Comparison of ENCODE assay signal across 1 cellular context in the genomic region with DNA sequence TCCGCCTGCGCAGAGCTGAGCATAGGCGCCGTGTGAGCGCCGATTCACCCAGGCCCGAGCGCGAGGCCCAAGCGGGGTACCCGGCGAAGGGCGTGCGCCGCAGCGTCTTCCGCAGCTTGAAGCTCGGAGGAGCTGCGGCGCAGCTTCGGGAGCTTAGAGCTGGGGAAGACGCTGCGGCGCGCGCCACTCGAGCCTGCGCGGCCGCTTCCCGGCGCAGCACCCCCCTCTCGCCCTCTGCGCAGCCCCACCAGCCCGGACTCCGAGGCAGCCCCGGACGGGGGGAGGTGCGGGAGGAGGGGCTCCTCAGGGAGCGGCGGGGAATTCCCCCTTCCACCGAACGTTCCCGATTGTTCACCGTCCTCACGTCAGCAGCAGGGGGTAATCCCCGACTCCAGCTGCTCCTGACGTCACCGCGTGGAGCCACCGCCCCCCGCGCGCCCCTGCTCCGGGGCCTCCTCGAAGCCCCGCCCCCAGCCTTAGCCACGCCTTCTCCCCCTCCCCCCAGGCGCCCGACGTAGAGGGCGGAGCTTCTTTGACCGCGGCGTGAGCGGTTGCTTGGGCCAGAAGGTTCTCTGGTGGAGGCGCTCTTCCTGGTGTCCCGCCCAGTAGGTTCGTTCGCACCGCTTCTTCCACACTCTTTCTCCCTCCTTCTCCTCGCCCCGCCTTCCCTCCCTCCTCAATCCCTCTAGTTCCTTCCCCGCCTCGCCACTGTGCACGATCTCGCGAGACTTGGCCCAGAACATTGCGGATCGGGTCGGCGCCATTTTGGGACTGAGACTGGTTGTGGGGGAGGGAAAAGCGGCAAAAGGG.
TF ChIP-seq lines count a peak whose summit lies in the region.

A gene with protein sequence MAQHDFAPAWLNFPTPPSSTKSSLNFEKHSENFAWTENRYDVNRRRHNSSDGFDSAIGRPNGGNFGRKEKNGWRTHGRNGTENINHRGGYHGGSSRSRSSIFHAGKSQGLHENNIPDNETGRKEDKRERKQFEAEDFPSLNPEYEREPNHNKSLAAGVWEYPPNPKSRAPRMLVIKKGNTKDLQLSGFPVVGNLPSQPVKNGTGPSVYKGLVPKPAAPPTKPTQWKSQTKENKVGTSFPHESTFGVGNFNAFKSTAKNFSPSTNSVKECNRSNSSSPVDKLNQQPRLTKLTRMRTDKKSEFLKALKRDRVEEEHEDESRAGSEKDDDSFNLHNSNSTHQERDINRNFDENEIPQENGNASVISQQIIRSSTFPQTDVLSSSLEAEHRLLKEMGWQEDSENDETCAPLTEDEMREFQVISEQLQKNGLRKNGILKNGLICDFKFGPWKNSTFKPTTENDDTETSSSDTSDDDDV (plus strand): TSS at position 742 of the 810 bp plus-strand sequence. CDS start 40,072 bp downstream, outside the sequence.

TF ChIP-seq in GM12878, 131 proteins besides CTCF, POLR2A, EP300 and RAD21 (continued from another document and continues in another):
- TF ChIP-seq, protein P1, sequence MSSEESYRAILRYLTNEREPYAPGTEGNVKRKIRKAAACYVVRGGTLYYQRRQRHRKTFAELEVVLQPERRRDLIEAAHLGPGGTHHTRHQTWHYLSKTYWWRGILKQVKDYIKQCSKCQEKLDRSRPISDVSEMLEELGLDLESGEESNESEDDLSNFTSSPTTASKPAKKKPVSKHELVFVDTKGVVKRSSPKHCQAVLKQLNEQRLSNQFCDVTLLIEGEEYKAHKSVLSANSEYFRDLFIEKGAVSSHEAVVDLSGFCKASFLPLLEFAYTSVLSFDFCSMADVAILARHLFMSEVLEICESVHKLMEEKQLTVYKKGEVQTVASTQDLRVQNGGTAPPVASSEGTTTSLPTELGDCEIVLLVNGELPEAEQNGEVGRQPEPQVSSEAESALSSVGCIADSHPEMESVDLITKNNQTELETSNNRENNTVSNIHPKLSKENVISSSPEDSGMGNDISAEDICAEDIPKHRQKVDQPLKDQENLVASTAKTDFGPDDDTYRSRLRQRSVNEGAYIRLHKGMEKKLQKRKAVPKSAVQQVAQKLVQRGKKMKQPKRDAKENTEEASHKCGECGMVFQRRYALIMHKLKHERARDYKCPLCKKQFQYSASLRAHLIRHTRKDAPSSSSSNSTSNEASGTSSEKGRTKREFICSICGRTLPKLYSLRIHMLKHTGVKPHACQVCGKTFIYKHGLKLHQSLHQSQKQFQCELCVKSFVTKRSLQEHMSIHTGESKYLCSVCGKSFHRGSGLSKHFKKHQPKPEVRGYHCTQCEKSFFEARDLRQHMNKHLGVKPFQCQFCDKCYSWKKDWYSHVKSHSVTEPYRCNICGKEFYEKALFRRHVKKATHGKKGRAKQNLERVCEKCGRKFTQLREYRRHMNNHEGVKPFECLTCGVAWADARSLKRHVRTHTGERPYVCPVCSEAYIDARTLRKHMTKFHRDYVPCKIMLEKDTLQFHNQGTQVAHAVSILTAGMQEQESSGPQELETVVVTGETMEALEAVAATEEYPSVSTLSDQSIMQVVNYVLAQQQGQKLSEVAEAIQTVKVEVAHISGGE (CRISPR knock-in tag; IDR thresholded peaks at IDR 0.05): no peak
- TF ChIP-seq KAT2A (conservative IDR thresholded peaks at IDR 0.05; ENCODE audit: control insufficient read depth, low read depth, low read length): no peak
- no peak for TF ChIP-seq HDAC6 (IDR thresholded peaks at IDR 0.05; ENCODE audit: unreplicated experiment)
- peak; percentile 97 for TF ChIP-seq TAF1 (IDR thresholded peaks at IDR 0.05; ENCODE audit: borderline replicate concordance, low read depth, low read length)
- peak; percentile 93 for TF ChIP-seq BRCA1 (IDR thresholded peaks at IDR 0.05; ENCODE audit: low read depth, low read length)
- TF ChIP-seq RCOR1 (conservative IDR thresholded peaks at IDR 0.05; ENCODE audit: low read depth, low read length): peak; percentile 95
- peak; percentile 92 for TF ChIP-seq RELB (IDR thresholded peaks at IDR 0.05; ENCODE audit: low read depth)
- 0 out of 2 replicates have a peak, but pooled peaks have one; percentile 23 for TF ChIP-seq JUND (IDR thresholded peaks at IDR 0.05; ENCODE audit: low read depth, low read length)
- TF ChIP-seq TCF7 (IDR thresholded peaks at IDR 0.05; ENCODE audit: borderline replicate concordance): no peak
- TF ChIP-seq CHD2 (IDR thresholded peaks at IDR 0.05; ENCODE audit: borderline replicate concordance, low read depth, low read length): peak; percentile 99
- TF ChIP-seq TCF3 (IDR thresholded peaks at IDR 0.05; ENCODE audit: borderline replicate concordance, insufficient read depth, low read depth, low read length): peak; percentile 78
- TF ChIP-seq LARP7 (IDR thresholded peaks at IDR 0.05): peak; percentile 95
- no peak for TF ChIP-seq SUZ12 (IDR thresholded peaks at IDR 0.05; ENCODE audit: unreplicated experiment)
- TF ChIP-seq FOXK2 (IDR thresholded peaks at IDR 0.05): no peak
- TF ChIP-seq, protein P2, sequence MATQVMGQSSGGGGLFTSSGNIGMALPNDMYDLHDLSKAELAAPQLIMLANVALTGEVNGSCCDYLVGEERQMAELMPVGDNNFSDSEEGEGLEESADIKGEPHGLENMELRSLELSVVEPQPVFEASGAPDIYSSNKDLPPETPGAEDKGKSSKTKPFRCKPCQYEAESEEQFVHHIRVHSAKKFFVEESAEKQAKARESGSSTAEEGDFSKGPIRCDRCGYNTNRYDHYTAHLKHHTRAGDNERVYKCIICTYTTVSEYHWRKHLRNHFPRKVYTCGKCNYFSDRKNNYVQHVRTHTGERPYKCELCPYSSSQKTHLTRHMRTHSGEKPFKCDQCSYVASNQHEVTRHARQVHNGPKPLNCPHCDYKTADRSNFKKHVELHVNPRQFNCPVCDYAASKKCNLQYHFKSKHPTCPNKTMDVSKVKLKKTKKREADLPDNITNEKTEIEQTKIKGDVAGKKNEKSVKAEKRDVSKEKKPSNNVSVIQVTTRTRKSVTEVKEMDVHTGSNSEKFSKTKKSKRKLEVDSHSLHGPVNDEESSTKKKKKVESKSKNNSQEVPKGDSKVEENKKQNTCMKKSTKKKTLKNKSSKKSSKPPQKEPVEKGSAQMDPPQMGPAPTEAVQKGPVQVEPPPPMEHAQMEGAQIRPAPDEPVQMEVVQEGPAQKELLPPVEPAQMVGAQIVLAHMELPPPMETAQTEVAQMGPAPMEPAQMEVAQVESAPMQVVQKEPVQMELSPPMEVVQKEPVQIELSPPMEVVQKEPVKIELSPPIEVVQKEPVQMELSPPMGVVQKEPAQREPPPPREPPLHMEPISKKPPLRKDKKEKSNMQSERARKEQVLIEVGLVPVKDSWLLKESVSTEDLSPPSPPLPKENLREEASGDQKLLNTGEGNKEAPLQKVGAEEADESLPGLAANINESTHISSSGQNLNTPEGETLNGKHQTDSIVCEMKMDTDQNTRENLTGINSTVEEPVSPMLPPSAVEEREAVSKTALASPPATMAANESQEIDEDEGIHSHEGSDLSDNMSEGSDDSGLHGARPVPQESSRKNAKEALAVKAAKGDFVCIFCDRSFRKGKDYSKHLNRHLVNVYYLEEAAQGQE (IDR thresholded peaks at IDR 0.05; ENCODE audit: low read depth, low read length): no peak
- TF ChIP-seq ATF3 (IDR thresholded peaks at IDR 0.05; ENCODE audit: borderline replicate concordance, extremely low read depth, low read depth, low read length): no peak
- no peak for TF ChIP-seq CHD1 (IDR thresholded peaks at IDR 0.05; ENCODE audit: low read depth, low read length)
- peak; percentile 55; the same call in 1 of the 2 replicates for TF ChIP-seq SMAD5 (IDR thresholded peaks at IDR 0.05; ENCODE audit: low read depth)
- TF ChIP-seq SKIL (IDR thresholded peaks at IDR 0.05; ENCODE audit: low read depth, poor library complexity, severe bottlenecking): peak; percentile 31
- peak; percentile 67; the same call in 1 of the 2 replicates for TF ChIP-seq ASH2L (IDR thresholded peaks at IDR 0.05; ENCODE audit: borderline replicate concordance, low read depth)
- TF ChIP-seq, protein P3, sequence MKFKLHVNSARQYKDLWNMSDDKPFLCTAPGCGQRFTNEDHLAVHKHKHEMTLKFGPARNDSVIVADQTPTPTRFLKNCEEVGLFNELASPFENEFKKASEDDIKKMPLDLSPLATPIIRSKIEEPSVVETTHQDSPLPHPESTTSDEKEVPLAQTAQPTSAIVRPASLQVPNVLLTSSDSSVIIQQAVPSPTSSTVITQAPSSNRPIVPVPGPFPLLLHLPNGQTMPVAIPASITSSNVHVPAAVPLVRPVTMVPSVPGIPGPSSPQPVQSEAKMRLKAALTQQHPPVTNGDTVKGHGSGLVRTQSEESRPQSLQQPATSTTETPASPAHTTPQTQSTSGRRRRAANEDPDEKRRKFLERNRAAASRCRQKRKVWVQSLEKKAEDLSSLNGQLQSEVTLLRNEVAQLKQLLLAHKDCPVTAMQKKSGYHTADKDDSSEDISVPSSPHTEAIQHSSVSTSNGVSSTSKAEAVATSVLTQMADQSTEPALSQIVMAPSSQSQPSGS (IDR thresholded peaks at IDR 0.05; ENCODE audit: low read length): peak; percentile 53; the same call in 1 of the 2 replicates
- TF ChIP-seq STAT1 (conservative IDR thresholded peaks at IDR 0.05): no peak
- TF ChIP-seq, protein P4, sequence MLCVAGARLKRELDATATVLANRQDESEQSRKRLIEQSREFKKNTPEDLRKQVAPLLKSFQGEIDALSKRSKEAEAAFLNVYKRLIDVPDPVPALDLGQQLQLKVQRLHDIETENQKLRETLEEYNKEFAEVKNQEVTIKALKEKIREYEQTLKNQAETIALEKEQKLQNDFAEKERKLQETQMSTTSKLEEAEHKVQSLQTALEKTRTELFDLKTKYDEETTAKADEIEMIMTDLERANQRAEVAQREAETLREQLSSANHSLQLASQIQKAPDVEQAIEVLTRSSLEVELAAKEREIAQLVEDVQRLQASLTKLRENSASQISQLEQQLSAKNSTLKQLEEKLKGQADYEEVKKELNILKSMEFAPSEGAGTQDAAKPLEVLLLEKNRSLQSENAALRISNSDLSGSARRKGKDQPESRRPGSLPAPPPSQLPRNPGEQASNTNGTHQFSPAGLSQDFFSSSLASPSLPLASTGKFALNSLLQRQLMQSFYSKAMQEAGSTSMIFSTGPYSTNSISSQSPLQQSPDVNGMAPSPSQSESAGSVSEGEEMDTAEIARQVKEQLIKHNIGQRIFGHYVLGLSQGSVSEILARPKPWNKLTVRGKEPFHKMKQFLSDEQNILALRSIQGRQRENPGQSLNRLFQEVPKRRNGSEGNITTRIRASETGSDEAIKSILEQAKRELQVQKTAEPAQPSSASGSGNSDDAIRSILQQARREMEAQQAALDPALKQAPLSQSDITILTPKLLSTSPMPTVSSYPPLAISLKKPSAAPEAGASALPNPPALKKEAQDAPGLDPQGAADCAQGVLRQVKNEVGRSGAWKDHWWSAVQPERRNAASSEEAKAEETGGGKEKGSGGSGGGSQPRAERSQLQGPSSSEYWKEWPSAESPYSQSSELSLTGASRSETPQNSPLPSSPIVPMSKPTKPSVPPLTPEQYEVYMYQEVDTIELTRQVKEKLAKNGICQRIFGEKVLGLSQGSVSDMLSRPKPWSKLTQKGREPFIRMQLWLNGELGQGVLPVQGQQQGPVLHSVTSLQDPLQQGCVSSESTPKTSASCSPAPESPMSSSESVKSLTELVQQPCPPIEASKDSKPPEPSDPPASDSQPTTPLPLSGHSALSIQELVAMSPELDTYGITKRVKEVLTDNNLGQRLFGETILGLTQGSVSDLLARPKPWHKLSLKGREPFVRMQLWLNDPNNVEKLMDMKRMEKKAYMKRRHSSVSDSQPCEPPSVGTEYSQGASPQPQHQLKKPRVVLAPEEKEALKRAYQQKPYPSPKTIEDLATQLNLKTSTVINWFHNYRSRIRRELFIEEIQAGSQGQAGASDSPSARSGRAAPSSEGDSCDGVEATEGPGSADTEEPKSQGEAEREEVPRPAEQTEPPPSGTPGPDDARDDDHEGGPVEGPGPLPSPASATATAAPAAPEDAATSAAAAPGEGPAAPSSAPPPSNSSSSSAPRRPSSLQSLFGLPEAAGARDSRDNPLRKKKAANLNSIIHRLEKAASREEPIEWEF (IDR thresholded peaks at IDR 0.05; ENCODE audit: insufficient replicate concordance, low read depth, low read length): no peak
